1 cellular context compared by ENCODE assay signal in the genomic region with DNA sequence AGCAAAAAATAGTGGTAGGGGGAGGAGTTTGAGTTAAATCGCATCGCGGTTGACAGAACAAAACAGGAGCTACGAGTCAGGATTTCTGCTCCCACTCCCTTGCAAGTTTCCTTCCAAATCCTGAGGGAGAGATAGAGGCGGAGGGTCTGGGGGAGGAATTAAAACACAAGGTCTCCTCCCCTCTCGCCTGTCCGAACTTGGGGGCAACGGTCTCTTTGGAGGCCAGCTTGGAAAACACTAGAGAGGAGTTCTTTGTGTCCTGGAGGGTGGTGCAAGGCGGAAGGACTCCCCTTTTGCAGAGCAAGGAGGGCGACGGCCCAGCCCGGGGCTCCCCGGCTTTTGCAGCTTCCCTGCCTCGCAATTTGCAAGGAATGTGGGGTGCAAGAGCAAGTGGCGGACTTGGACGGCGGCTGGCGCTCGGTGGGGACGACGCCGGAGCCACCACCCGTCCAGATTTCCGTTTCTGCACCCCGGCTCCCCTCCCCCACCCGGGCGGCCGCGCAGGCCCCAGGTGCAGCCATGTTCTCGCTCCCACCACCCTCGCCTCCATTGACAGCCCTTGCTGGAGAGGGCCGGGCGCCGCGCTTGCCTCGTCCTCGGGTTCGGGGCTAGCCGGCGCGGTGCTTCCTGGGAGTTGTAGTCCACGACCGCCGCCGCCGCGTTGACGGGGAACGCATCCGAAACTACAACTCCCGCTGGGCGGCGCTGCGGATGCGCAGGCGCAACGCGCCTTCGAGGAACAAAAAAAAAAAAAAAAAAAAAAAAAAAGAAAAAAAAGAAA.
TF ChIP-seq lines count a peak whose summit lies in the region.

No MANE protein-coding gene starts in this region.

TF ChIP-seq in HepG2, 621 proteins besides CTCF, POLR2A, EP300 and RAD21 (continued from another document and continues in another):
- no peak; the same call in 1 of the 2 replicates for TF ChIP-seq ZNF776 (CRISPR knock-in tag; IDR thresholded peaks at IDR 0.05)
- TF ChIP-seq ZBTB20 (CRISPR knock-in tag; IDR thresholded peaks at IDR 0.05; ENCODE audit: borderline replicate concordance, low read depth), result peak; percentile 47; the same call in 1 of the 2 replicates
- TF ChIP-seq SOX5 (CRISPR knock-in tag; IDR thresholded peaks at IDR 0.05; ENCODE audit: borderline replicate concordance), result peak; percentile 61; the same call in 1 of the 2 replicates
- peak; percentile 64; the same call in 1 of the 2 replicates for TF ChIP-seq ZBTB38 (CRISPR knock-in tag; IDR thresholded peaks at IDR 0.05)
- peak; percentile 49; the same call in 1 of the 2 replicates for TF ChIP-seq FOXK1 (CRISPR knock-in tag; IDR thresholded peaks at IDR 0.05; ENCODE audit: borderline replicate concordance, low read depth)
- TF ChIP-seq FIP1L1 (IDR thresholded peaks at IDR 0.05; ENCODE audit: borderline replicate concordance, insufficient read depth, low read depth, low read length), result no peak
- TF ChIP-seq ZNF550 (CRISPR knock-in tag; IDR thresholded peaks at IDR 0.05; ENCODE audit: borderline replicate concordance), result no peak
- TF ChIP-seq, protein P1, sequence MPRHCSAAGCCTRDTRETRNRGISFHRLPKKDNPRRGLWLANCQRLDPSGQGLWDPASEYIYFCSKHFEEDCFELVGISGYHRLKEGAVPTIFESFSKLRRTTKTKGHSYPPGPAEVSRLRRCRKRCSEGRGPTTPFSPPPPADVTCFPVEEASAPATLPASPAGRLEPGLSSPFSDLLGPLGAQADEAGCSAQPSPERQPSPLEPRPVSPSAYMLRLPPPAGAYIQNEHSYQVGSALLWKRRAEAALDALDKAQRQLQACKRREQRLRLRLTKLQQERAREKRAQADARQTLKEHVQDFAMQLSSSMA (CRISPR knock-in tag; IDR thresholded peaks at IDR 0.05), result no peak; the same call in 1 of the 2 replicates
- no peak for TF ChIP-seq MLLT10 (CRISPR knock-in tag; IDR thresholded peaks at IDR 0.05)
- no peak for TF ChIP-seq ZNF33B (CRISPR knock-in tag; IDR thresholded peaks at IDR 0.05)
- TF ChIP-seq AGO2 (optimal IDR thresholded peaks at IDR 0.05; ENCODE audit: low read depth, low read length), result peak; percentile 46
- TF ChIP-seq ZNF589 (CRISPR knock-in tag; conservative IDR thresholded peaks at IDR 0.05), result no peak
- no peak for TF ChIP-seq CEBPB (IDR thresholded peaks at IDR 0.05; ENCODE audit: borderline replicate concordance, low read depth, low read length)
- peak; percentile 58; the same call in 1 of the 2 replicates for TF ChIP-seq ZBTB7A (CRISPR knock-in tag; IDR thresholded peaks at IDR 0.05)
- TF ChIP-seq ZFP91 (CRISPR knock-in tag; IDR thresholded peaks at IDR 0.05; ENCODE audit: borderline replicate concordance), result peak; percentile 76; the same call in 1 of the 2 replicates
- TF ChIP-seq ELF1 (CRISPR knock-in tag; IDR thresholded peaks at IDR 0.05), result peak; percentile 50; the same call in 1 of the 2 replicates
- peak; percentile 49; the same call in 1 of the 2 replicates for TF ChIP-seq RXRB (CRISPR knock-in tag; IDR thresholded peaks at IDR 0.05; ENCODE audit: borderline replicate concordance)
- TF ChIP-seq, protein P2, sequence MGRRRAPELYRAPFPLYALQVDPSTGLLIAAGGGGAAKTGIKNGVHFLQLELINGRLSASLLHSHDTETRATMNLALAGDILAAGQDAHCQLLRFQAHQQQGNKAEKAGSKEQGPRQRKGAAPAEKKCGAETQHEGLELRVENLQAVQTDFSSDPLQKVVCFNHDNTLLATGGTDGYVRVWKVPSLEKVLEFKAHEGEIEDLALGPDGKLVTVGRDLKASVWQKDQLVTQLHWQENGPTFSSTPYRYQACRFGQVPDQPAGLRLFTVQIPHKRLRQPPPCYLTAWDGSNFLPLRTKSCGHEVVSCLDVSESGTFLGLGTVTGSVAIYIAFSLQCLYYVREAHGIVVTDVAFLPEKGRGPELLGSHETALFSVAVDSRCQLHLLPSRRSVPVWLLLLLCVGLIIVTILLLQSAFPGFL (CRISPR knock-in tag; IDR thresholded peaks at IDR 0.05), result no peak
- TF ChIP-seq, protein P3, sequence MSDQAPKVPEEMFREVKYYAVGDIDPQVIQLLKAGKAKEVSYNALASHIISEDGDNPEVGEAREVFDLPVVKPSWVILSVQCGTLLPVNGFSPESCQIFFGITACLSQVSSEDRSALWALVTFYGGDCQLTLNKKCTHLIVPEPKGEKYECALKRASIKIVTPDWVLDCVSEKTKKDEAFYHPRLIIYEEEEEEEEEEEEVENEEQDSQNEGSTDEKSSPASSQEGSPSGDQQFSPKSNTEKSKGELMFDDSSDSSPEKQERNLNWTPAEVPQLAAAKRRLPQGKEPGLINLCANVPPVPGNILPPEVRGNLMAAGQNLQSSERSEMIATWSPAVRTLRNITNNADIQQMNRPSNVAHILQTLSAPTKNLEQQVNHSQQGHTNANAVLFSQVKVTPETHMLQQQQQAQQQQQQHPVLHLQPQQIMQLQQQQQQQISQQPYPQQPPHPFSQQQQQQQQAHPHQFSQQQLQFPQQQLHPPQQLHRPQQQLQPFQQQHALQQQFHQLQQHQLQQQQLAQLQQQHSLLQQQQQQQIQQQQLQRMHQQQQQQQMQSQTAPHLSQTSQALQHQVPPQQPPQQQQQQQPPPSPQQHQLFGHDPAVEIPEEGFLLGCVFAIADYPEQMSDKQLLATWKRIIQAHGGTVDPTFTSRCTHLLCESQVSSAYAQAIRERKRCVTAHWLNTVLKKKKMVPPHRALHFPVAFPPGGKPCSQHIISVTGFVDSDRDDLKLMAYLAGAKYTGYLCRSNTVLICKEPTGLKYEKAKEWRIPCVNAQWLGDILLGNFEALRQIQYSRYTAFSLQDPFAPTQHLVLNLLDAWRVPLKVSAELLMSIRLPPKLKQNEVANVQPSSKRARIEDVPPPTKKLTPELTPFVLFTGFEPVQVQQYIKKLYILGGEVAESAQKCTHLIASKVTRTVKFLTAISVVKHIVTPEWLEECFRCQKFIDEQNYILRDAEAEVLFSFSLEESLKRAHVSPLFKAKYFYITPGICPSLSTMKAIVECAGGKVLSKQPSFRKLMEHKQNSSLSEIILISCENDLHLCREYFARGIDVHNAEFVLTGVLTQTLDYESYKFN (CRISPR knock-in tag; conservative IDR thresholded peaks at IDR 0.05), result peak; percentile 30; the same call in 1 of the 2 replicates
- no peak for TF ChIP-seq ZSCAN20 (CRISPR knock-in tag; IDR thresholded peaks at IDR 0.05; ENCODE audit: borderline replicate concordance)
- TF ChIP-seq STAT5B (CRISPR knock-in tag; IDR thresholded peaks at IDR 0.05), result no peak
- TF ChIP-seq CBX5 (CRISPR knock-in tag; IDR thresholded peaks at IDR 0.05; ENCODE audit: borderline replicate concordance), result no peak; the same call in 1 of the 2 replicates
- no peak for TF ChIP-seq ZNF510 (CRISPR knock-in tag; IDR thresholded peaks at IDR 0.05; ENCODE audit: low read depth)
- no peak for TF ChIP-seq ZNF530 (CRISPR knock-in tag; IDR thresholded peaks at IDR 0.05; ENCODE audit: low read depth)
- peak; percentile 90 for TF ChIP-seq ZC3H4 (CRISPR knock-in tag; IDR thresholded peaks at IDR 0.05; ENCODE audit: borderline replicate concordance)
- TF ChIP-seq HNRNPH1 (optimal IDR thresholded peaks at IDR 0.05; ENCODE audit: low read depth, low read length), result no peak
- TF ChIP-seq, protein P4, sequence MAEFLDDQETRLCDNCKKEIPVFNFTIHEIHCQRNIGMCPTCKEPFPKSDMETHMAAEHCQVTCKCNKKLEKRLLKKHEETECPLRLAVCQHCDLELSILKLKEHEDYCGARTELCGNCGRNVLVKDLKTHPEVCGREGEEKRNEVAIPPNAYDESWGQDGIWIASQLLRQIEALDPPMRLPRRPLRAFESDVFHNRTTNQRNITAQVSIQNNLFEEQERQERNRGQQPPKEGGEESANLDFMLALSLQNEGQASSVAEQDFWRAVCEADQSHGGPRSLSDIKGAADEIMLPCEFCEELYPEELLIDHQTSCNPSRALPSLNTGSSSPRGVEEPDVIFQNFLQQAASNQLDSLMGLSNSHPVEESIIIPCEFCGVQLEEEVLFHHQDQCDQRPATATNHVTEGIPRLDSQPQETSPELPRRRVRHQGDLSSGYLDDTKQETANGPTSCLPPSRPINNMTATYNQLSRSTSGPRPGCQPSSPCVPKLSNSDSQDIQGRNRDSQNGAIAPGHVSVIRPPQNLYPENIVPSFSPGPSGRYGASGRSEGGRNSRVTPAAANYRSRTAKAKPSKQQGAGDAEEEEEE (CRISPR knock-in tag; IDR thresholded peaks at IDR 0.05; ENCODE audit: borderline replicate concordance), result no peak
- TF ChIP-seq SMAD1 (CRISPR knock-in tag; IDR thresholded peaks at IDR 0.05; ENCODE audit: borderline replicate concordance, low read depth), result no peak
- no peak for TF ChIP-seq ATF1 (CRISPR knock-in tag; IDR thresholded peaks at IDR 0.05)
- TF ChIP-seq, protein P5, sequence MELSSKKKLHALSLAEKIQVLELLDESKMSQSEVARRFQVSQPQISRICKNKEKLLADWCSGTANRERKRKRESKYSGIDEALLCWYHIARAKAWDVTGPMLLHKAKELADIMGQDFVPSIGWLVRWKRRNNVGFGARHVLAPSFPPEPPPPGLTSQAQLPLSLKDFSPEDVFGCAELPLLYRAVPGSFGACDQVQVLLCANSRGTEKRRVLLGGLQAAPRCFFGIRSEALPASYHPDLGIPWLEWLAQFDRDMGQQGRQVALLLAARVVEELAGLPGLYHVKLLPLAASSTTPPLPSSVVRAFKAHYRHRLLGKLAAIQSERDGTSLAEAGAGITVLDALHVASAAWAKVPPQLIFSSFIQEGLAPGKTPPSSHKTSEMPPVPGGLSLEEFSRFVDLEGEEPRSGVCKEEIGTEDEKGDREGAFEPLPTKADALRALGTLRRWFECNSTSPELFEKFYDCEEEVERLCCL (CRISPR knock-in tag; IDR thresholded peaks at IDR 0.05; ENCODE audit: borderline replicate concordance), result 0 out of 2 replicates have a peak, but pooled peaks have one; percentile 52
- no peak for TF ChIP-seq ZNF775 (CRISPR knock-in tag; IDR thresholded peaks at IDR 0.05; ENCODE audit: borderline replicate concordance)
- TF ChIP-seq ZNF441 (CRISPR knock-in tag; IDR thresholded peaks at IDR 0.05; ENCODE audit: borderline replicate concordance), result peak; percentile 56; the same call in 1 of the 2 replicates
- peak; percentile 90 for TF ChIP-seq ZGPAT (CRISPR knock-in tag; IDR thresholded peaks at IDR 0.05)
- TF ChIP-seq HHEX (CRISPR knock-in tag; IDR thresholded peaks at IDR 0.05), result no peak
- TF ChIP-seq POGK (CRISPR knock-in tag; conservative IDR thresholded peaks at IDR 0.05), result peak; percentile 17; the same call in 1 of the 2 replicates
- peak; percentile 46 for TF ChIP-seq CREB1 (IDR thresholded peaks at IDR 0.05)
- TF ChIP-seq CREB1 (CRISPR knock-in tag; IDR thresholded peaks at IDR 0.05), result no peak
- TF ChIP-seq, protein P6, sequence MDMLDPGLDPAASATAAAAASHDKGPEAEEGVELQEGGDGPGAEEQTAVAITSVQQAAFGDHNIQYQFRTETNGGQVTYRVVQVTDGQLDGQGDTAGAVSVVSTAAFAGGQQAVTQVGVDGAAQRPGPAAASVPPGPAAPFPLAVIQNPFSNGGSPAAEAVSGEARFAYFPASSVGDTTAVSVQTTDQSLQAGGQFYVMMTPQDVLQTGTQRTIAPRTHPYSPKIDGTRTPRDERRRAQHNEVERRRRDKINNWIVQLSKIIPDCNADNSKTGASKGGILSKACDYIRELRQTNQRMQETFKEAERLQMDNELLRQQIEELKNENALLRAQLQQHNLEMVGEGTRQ (IDR thresholded peaks at IDR 0.05; ENCODE audit: low read depth, low read length), result no peak
- TF ChIP-seq, protein P6 (CRISPR knock-in tag; IDR thresholded peaks at IDR 0.05; ENCODE audit: borderline replicate concordance), result no peak
- TF ChIP-seq HIVEP1 (CRISPR knock-in tag; IDR thresholded peaks at IDR 0.05), result peak; percentile 69; the same call in 1 of the 2 replicates
- TF ChIP-seq TFDP1 (CRISPR knock-in tag; IDR thresholded peaks at IDR 0.05; ENCODE audit: borderline replicate concordance), result peak; percentile 48; the same call in 1 of the 2 replicates
